10 cellular contexts compared by ENCODE assay signal in the genomic region with DNA sequence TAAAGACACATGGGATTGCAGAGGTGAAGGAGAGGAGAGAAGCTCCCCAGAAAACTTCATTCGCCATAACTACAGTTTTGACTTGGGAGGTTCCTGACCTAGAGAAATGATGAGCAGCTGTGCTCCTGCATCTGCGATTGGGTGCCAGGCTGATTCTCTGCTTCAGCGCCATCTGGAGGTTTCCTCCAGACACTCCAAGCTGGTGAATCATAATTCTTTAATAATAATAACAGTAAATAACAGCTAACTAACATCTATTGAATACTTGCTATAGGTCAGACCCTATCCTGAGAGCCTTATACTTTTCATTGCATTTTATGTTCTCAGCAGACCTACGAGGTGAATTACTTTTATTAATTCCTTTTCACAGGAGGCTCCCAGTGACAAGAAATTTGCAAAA.
DNase-seq lines count a peak whose midpoint lies in the region; ATAC-seq, FAIRE-seq and TF ChIP-seq lines count a peak whose summit lies in the region.
"Had no signal": no experiment of that assay in that cellular context is flagged by ENCODE, and none has a peak within 500 bp of the region (broad histone marks: within the 10 kb centered on the region; RNA-seq: fewer than 3 reads in every experiment).

No MANE protein-coding gene starts in this region.

- TF ChIP-seq EP300 in HepG2 (IDR thresholded peaks at IDR 0.05; ENCODE audit: low read depth in 2 of 2, low read length in 2 of 2) (no peak), HepG2 (CRISPR knock-in tag; IDR thresholded peaks at IDR 0.05; ENCODE audit: borderline replicate concordance) (no peak)

- 28% methylated on average over 4 of the region's 4 CpGs for WGBS in HepG2 (ENCODE audit: low lambda C conversion rate)
- WGBS in right lobe of liver (ENCODE audit: insufficient coverage, low coverage, low lambda C conversion rate, missing lambda C conversion rate) = 33% methylated on average over 4 of the region's 4 CpGs

- H3K4me2 ChIP-seq in HepG2 (ENCODE audit: low read depth, low read length) = no peak overlapping the region
- no peak overlapping the region for H3K4me2 ChIP-seq in OCI-LY3 (ENCODE audit: low read length)

- H3K9ac ChIP-seq in HepG2 (ENCODE audit: insufficient read depth, low read depth, low read length) (no peak overlapping the region), OCI-LY3 (ENCODE audit: low read length) (no peak overlapping the region)

- H3K4me3 ChIP-seq in HepG2 (replicated peaks in 1 of 3; ENCODE audit: insufficient read depth in 1 of 3, low read depth in 2 of 3, low read length in 3 of 3) = no peak overlapping the region
- H3K4me3 ChIP-seq in right lobe of liver = no peak overlapping the region
- no peak overlapping the region for H3K4me3 ChIP-seq in OCI-LY3 (ENCODE audit: low read length)
- no peak overlapping the region for H3K4me3 ChIP-seq in fibroblast of mammary gland (ENCODE audit: control insufficient read depth, low read depth, low read length)
- H3K4me3 ChIP-seq: coronary artery had no signal

- POLR2A ChIA-PET in HepG2 (lab: Yijun Ruan, JAX) = no interaction called here

- H4K20me1 ChIP-seq in HepG2 (ENCODE audit: insufficient read depth, low read length) = no peaks in the 10 kb centered on the region
- H4K20me1 ChIP-seq in OCI-LY3 (ENCODE audit: insufficient read depth, low read length) = no peaks in the 10 kb centered on the region

- TF ChIP-seq CTCF in HepG2 (CRISPR knock-in tag; IDR thresholded peaks at IDR 0.05) (peak; percentile 41), right lobe of liver (IDR thresholded peaks at IDR 0.05) (peak in 2 of 4 donors; percentile 8 to 32), OCI-LY3 (IDR thresholded peaks at IDR 0.05; ENCODE audit: low read depth, low read length) (peak; percentile 27; the same call in 1 of the 2 replicates), fibroblast of mammary gland (conservative IDR thresholded peaks at IDR 0.05; ENCODE audit: control insufficient read depth, insufficient read depth, low read depth, low read length) (peak; percentile 35), GM13977 (IDR thresholded peaks at IDR 0.05; ENCODE audit: extremely low read depth, insufficient read depth, missing control alignments) (no peak)

- intact Hi-C loops in HepG2 (cut with micrococcal nuclease; ENCODE audit: unreplicated experiment) = no loop called here
- intact Hi-C loops in right lobe of liver (cut with DNase I) = no loop called here

- no peak overlapping the region for H3K27ac ChIP-seq in HepG2 (ENCODE audit: extremely low read length, insufficient read depth, low read length)
- H3K27ac ChIP-seq in right lobe of liver = no peak overlapping the region
- H3K27ac ChIP-seq in OCI-LY3 (ENCODE audit: low read length) = no peak overlapping the region
- H3K27ac ChIP-seq: coronary artery had no signal

- BruUV-seq in HepG2 (replicated peaks; lab: Mats Ljungman, UMichigan) = no TSS peak

- H2AFZ ChIP-seq in HepG2 (ENCODE audit: low read length) = no peak overlapping the region
- H2AFZ ChIP-seq in OCI-LY3 (ENCODE audit: low read depth, low read length) = no peak overlapping the region

- no peaks in the 10 kb centered on the region for H3K36me3 ChIP-seq in HepG2 (replicated peaks in 1 of 2; ENCODE audit: control insufficient read depth in 1 of 2, insufficient read depth in 2 of 2, low read length in 2 of 2)
- H3K36me3 ChIP-seq in right lobe of liver = no peaks in the 10 kb centered on the region
- no peaks in the 10 kb centered on the region for H3K36me3 ChIP-seq in OCI-LY3 (replicated peaks; ENCODE audit: low read depth, low read length)

- no peaks in the 10 kb centered on the region for H3K9me3 ChIP-seq in HepG2 (ENCODE audit: low read length)
- no peaks in the 10 kb centered on the region for H3K9me3 ChIP-seq in right lobe of liver
- H3K9me3 ChIP-seq in OCI-LY3 (ENCODE audit: insufficient read depth, low read length) = no peaks in the 10 kb centered on the region

- DNase-seq in HepG2 (ENCODE audit: low spot score) (no peak), right lobe of liver (no peak), fibroblast of mammary gland (ENCODE audit: low read depth) (peak; percentile 17), CD1c-positive myeloid dendritic cell (ENCODE audit: extremely low spot score) (no peak), GM13977 (ENCODE audit: low spot score) (no peak)
- DNase-seq: activated CD4-positive, alpha-beta T cell treated with anti-CD3 and anti-CD28 coated beads, Interleukin-2, amount 50 U/mL, for 1 hour had no signal

- H3K79me2 ChIP-seq in HepG2 (ENCODE audit: insufficient read depth, low read length) (no peaks in the 10 kb centered on the region), OCI-LY3 (ENCODE audit: low read length) (no peaks in the 10 kb centered on the region)

- TF ChIP-seq RAD21 in HepG2 (CRISPR knock-in tag; IDR thresholded peaks at IDR 0.05) = no peak

- peak; percentile 65 for ATAC-seq in HepG2
- ATAC-seq in right lobe of liver = no peak
- ATAC-seq in HG02759 (IDR thresholded peaks at IDR 0.05; ENCODE audit: unreplicated experiment) = no peak
- no peak for ATAC-seq in HG02840 (IDR thresholded peaks at IDR 0.05; ENCODE audit: low FRiP score, unreplicated experiment)

- FAIRE-seq in HepG2 (lab: Jason Lieb, UNC) = peak; percentile 39

- in situ Hi-C loops in HepG2 (cut with HindIII; ENCODE audit: extremely low pct_ligation_motif_present, low pct_unique_long_range_greater_than_20kb) = loop anchor here (10.0 kb wide), 1 partner anchor 586 kb away; no protein-coding TSS in a partner anchor
- in situ Hi-C loops in GM13977 (cut with MboI; ENCODE audit: low pct_unique_long_range_greater_than_20kb, low sequenced_read_pairs, unreplicated experiment) = no loop called here

- H3K27me3 ChIP-seq in HepG2 (ENCODE audit: control insufficient read depth in 1 of 2, insufficient read depth in 2 of 2, low read length in 2 of 2) = no peaks in the 10 kb centered on the region; a peak in 2 of 5 replicates
- H3K27me3 ChIP-seq in right lobe of liver = no peaks in the 10 kb centered on the region
- no peaks in the 10 kb centered on the region for H3K27me3 ChIP-seq in OCI-LY3 (ENCODE audit: low read depth, low read length)

- H3K4me1 ChIP-seq in HepG2 (ENCODE audit: insufficient read depth, low read length) (no peaks in the 10 kb centered on the region), right lobe of liver (no peaks in the 10 kb centered on the region), OCI-LY3 (ENCODE audit: low read length) (no peaks in the 10 kb centered on the region)

- CTCF ChIA-PET in HepG2 (lab: Yijun Ruan, JAX; ENCODE audit: low intra/inter-chr PET ratio, low total read pairs) = no interaction called here

- no peak for TF ChIP-seq POLR2A in HepG2 (IDR thresholded peaks at IDR 0.05; ENCODE audit: insufficient read depth in 1 of 2, low read depth in 2 of 2, low read length in 2 of 2)
- TF ChIP-seq POLR2A in right lobe of liver (IDR thresholded peaks at IDR 0.05) = no peak

TF ChIP-seq in HepG2, 621 proteins besides CTCF, POLR2A, EP300 and RAD21:
- TF ChIP-seq SP5 (CRISPR knock-in tag; IDR thresholded peaks at IDR 0.05; ENCODE audit: borderline replicate concordance, low read depth) = no peak
- no peak for TF ChIP-seq ZBTB20 (CRISPR knock-in tag; IDR thresholded peaks at IDR 0.05; ENCODE audit: borderline replicate concordance, low read depth)
- no peak for TF ChIP-seq ZNF510 (CRISPR knock-in tag; IDR thresholded peaks at IDR 0.05; ENCODE audit: low read depth)
- TF ChIP-seq ZNF451 (CRISPR knock-in tag; IDR thresholded peaks at IDR 0.05) = no peak
- peak; percentile 64; the same call in 1 of the 2 replicates for TF ChIP-seq REPIN1 (CRISPR knock-in tag; IDR thresholded peaks at IDR 0.05; ENCODE audit: borderline replicate concordance, low read depth)
- 0 out of 2 replicates have a peak, but pooled peaks have one; percentile 12 for TF ChIP-seq STAG1 (CRISPR knock-in tag; IDR thresholded peaks at IDR 0.05)
